ENCODE assay signal across 34 cellular contexts in genomic region chr2:29305762-29306161, GRCh38.
"Had no signal": no experiment of that assay in that cellular context is flagged by ENCODE, and none has a peak within 500 bp of the region (broad histone marks: within the 10 kb centered on the region; RNA-seq: fewer than 3 reads in every experiment).

No MANE protein-coding gene starts in this region.

- H3K9me3 ChIP-seq: MG63 had no signal

- H3K36me3 ChIP-seq: MG63 had no signal

- H3K27me3 ChIP-seq: MG63 had no signal

- H3K4me3 ChIP-seq: MG63 had no signal

- DNase-seq: Karpas-422, Kasumi-1, MG63, MM.1S, MV-4-11, NCI-H1048, NCI-H1092, NCI-H1092 treated with DMSO at 0.1 percent for 48 hours, NCI-H1105, NCI-H1105 treated with DMSO at 0.1 percent for 48 hours, NCI-H1417, NCI-H1417 treated with DMSO at 0.1 percent for 48 hours, NCI-H1436, NCI-H1436 treated with DMSO at 0.1 percent for 48 hours, NCI-H146, NCI-H1694, NCI-H1694 treated with DMSO at 0.1 percent for 48 hours, NCI-H187, NCI-H187 treated with DMSO at 0.1 percent for 48 hours, NCI-H1930, NCI-H2029, NCI-H2029 treated with DMSO at 0.1 percent for 48 hours, NCI-H2081, NCI-H2081 treated with DMSO at 0.1 percent for 48 hours, NCI-H2107, NCI-H2171, NCI-H2171 treated with DMSO at 0.1 percent for 48 hours, NCI-H2227 treated with DMSO at 0.1 percent for 48 hours, NCI-H226, NCI-H345, NCI-H446, NCI-H446 treated with DMSO at 0.1 percent for 48 hours, NCI-H510A, NCI-H510A treated with DMSO at 0.1 percent for 48 hours had no signal
